In genomic region chr4:124433044-124433443, GRCh38 we compare ENCODE assay signal across 18 cellular contexts.
DNase-seq lines count a peak whose midpoint lies in the region; ATAC-seq and TF ChIP-seq lines count a peak whose summit lies in the region.
"Had no signal": no experiment of that assay in that cellular context is flagged by ENCODE, and none has a peak within 500 bp of the region (broad histone marks: within the 10 kb centered on the region; RNA-seq: fewer than 3 reads in every experiment).

No MANE protein-coding gene starts in this region.

- H3K4me3 ChIP-seq in BLaER1 treated with 17β-estradiol and CSF1 and Interleukin-3, amounts not matched to agents 10 nM and 100 nM, result no peak overlapping the region
- H3K4me3 ChIP-seq in osteoblast (ENCODE audit: insufficient read depth, low read length), result no peak overlapping the region
- H3K4me3 ChIP-seq: GM23338, K562, PC-9 had no signal

- H3K4me3 Mint-ChIP-seq in HFFc6, result no peak overlapping the region
- no peak overlapping the region for H3K4me3 Mint-ChIP-seq in chondrocyte (ENCODE audit: unreplicated experiment)
- no peak overlapping the region for H3K4me3 Mint-ChIP-seq in activated T-helper 17 cell treated with anti-CD3 and anti-CD28 coated beads, Interleukin-2, amount 50 U/mL, for 72 hours
- H3K4me3 Mint-ChIP-seq: CD4-positive, CD25-positive, alpha-beta regulatory T cell; GM23338 had no signal

- H3K9me3 Mint-ChIP-seq in HFFc6, result no peaks in the 10 kb centered on the region
- H3K9me3 Mint-ChIP-seq in chondrocyte (ENCODE audit: low read depth), result no peaks in the 10 kb centered on the region
- H3K9me3 Mint-ChIP-seq in activated T-helper 17 cell treated with anti-CD3 and anti-CD28 coated beads, Interleukin-2, amount 50 U/mL, for 72 hours, result peaks cover 4% of the 10 kb centered on the region
- H3K9me3 Mint-ChIP-seq: GM23338 had no signal

- H3K27ac Mint-ChIP-seq in HFFc6 (peak overlapping the region; percentile 4; the same call in 1 of the 2 replicates), chondrocyte (ENCODE audit: unreplicated experiment) (peak overlapping the region; percentile 72)
- H3K27ac Mint-ChIP-seq in activated T-helper 17 cell treated with anti-CD3 and anti-CD28 coated beads, Interleukin-2, amount 50 U/mL, for 72 hours, result no peak overlapping the region
- H3K27ac Mint-ChIP-seq: CD4-positive, CD25-positive, alpha-beta regulatory T cell; GM23338 had no signal

- H3K27ac ChIP-seq in BLaER1 treated with 17β-estradiol and CSF1 and Interleukin-3, amounts not matched to agents 10 nM and 100 nM, result no peak overlapping the region
- H3K27ac ChIP-seq in osteoblast (ENCODE audit: low read depth, low read length), result peak overlapping the region; percentile 24
- H3K27ac ChIP-seq: PC-9, RWPE1 had no signal

- H3K4me1 Mint-ChIP-seq in HFFc6 (ENCODE audit: low read depth), result peaks cover 39% of the 10 kb centered on the region
- peaks cover 39% of the 10 kb centered on the region for H3K4me1 Mint-ChIP-seq in chondrocyte (ENCODE audit: low read depth)
- H3K4me1 Mint-ChIP-seq in activated T-helper 17 cell treated with anti-CD3 and anti-CD28 coated beads, Interleukin-2, amount 50 U/mL, for 72 hours, result no peaks in the 10 kb centered on the region
- H3K4me1 Mint-ChIP-seq: CD4-positive, CD25-positive, alpha-beta regulatory T cell had no signal

- H3K27me3 Mint-ChIP-seq in HFFc6 (ENCODE audit: insufficient read depth) (no peaks in the 10 kb centered on the region; the same call in 1 of the 2 replicates), chondrocyte (ENCODE audit: low read depth) (no peaks in the 10 kb centered on the region)
- H3K27me3 Mint-ChIP-seq in activated T-helper 17 cell treated with anti-CD3 and anti-CD28 coated beads, Interleukin-2, amount 50 U/mL, for 72 hours, result peaks cover 3% of the 10 kb centered on the region
- H3K27me3 Mint-ChIP-seq: CD4-positive, CD25-positive, alpha-beta regulatory T cell had no signal

- H3K36me3 ChIP-seq in BLaER1 treated with 17β-estradiol and CSF1 and Interleukin-3, amounts not matched to agents 10 nM and 100 nM, result no peaks in the 10 kb centered on the region
- H3K36me3 ChIP-seq in osteoblast (ENCODE audit: insufficient read depth, low read length), result no peaks in the 10 kb centered on the region

- H3K4me2 ChIP-seq in BLaER1 treated with 17β-estradiol and CSF1 and Interleukin-3, amounts not matched to agents 10 nM and 100 nM, result peak overlapping the region in 7 of 11 experiments; percentile 11 to 56 (median 44); a peak in 10 of 22 replicates
- H3K4me2 ChIP-seq in osteoblast (ENCODE audit: insufficient read depth, low read length), result no peak overlapping the region
- H3K4me2 ChIP-seq: GM23338, PC-9 had no signal

- H3K27me3 ChIP-seq in BLaER1 treated with 17β-estradiol and CSF1 and Interleukin-3, amounts not matched to agents 10 nM and 100 nM, result no peaks in the 10 kb centered on the region
- no peaks in the 10 kb centered on the region for H3K27me3 ChIP-seq in osteoblast (ENCODE audit: insufficient read depth, low read length)

- no peak overlapping the region for H3K9ac ChIP-seq in BLaER1 treated with 17β-estradiol and CSF1 and Interleukin-3, amounts not matched to agents 10 nM and 100 nM

- no peaks in the 10 kb centered on the region for H4K20me1 ChIP-seq in BLaER1 treated with 17β-estradiol and CSF1 and Interleukin-3, amounts not matched to agents 10 nM and 100 nM
- H4K20me1 ChIP-seq in osteoblast (ENCODE audit: insufficient read depth, low read length), result no peaks in the 10 kb centered on the region

- no peaks in the 10 kb centered on the region for H3K36me3 Mint-ChIP-seq in HFFc6 (ENCODE audit: low read depth)
- H3K36me3 Mint-ChIP-seq in chondrocyte (ENCODE audit: low read depth), result no peaks in the 10 kb centered on the region
- no peaks in the 10 kb centered on the region for H3K36me3 Mint-ChIP-seq in activated T-helper 17 cell treated with anti-CD3 and anti-CD28 coated beads, Interleukin-2, amount 50 U/mL, for 72 hours (ENCODE audit: low read depth)
- H3K36me3 Mint-ChIP-seq: CD4-positive, CD25-positive, alpha-beta regulatory T cell had no signal

- ATAC-seq in activated T-helper 17 cell treated with anti-CD3 and anti-CD28 coated beads, Interleukin-2, amount 50 U/mL, for 72 hours (replicated peaks), result no peak
- no peak for ATAC-seq in HG02970 (IDR thresholded peaks at IDR 0.05; ENCODE audit: low FRiP score, unreplicated experiment)
- ATAC-seq: GM23338, K562 had no signal

- no peaks in the 10 kb centered on the region for H3K79me2 ChIP-seq in osteoblast (ENCODE audit: insufficient read depth, low read length)

- DNase-seq in HFFc6, result no peak
- DNase-seq in chondrocyte (ENCODE audit: low spot score), result no peak
- DNase-seq in osteoblast (ENCODE audit: insufficient read length, low spot score, missing footprints), result no peak
- no peak for DNase-seq in A172 (ENCODE audit: low spot score)
- no peak for DNase-seq in NCI-H2196 treated with DMSO at 0.1 percent for 48 hours (lab: John Stamatoyannopoulos, UW; ENCODE audit: unreplicated experiment)
- DNase-seq: CD4-positive, CD25-positive, alpha-beta regulatory T cell; COR-L47; GF-D8; NCI-H1694 treated with DMSO at 0.1 percent for 48 hours; NCI-H2227 treated with DMSO at 0.1 percent for 48 hours; NCI-H82 had no signal

- peaks cover 15 to 53% (median 26%) of the 10 kb centered on the region in 10 experiments for H3K4me1 ChIP-seq in BLaER1 treated with 17β-estradiol and CSF1 and Interleukin-3, amounts not matched to agents 10 nM and 100 nM
- peaks cover 24% of the 10 kb centered on the region for H3K4me1 ChIP-seq in osteoblast (ENCODE audit: insufficient read depth, low read length)

- no peak overlapping the region for H2AFZ ChIP-seq in osteoblast (ENCODE audit: low read length)
- H2AFZ ChIP-seq: GM23338, PC-9 had no signal

- TF ChIP-seq CTCF in HFFc6 (IDR thresholded peaks at IDR 0.05) (no peak), chondrocyte (IDR thresholded peaks at IDR 0.05) (no peak), osteoblast (IDR thresholded peaks at IDR 0.05; ENCODE audit: extremely low read depth, low read depth, low read length) (no peak)

- peaks cover 0 to 3% (median 0%) of the 10 kb centered on the region in 11 experiments; a peak in 1 of 22 replicates for H3K9me3 ChIP-seq in BLaER1 treated with 17β-estradiol and CSF1 and Interleukin-3, amounts not matched to agents 10 nM and 100 nM (replicated peaks in 1 of 11)
- H3K9me3 ChIP-seq in osteoblast (ENCODE audit: low read depth, low read length), result no peaks in the 10 kb centered on the region
